ENCODE assay signal across 23 cellular contexts in the genomic region with DNA sequence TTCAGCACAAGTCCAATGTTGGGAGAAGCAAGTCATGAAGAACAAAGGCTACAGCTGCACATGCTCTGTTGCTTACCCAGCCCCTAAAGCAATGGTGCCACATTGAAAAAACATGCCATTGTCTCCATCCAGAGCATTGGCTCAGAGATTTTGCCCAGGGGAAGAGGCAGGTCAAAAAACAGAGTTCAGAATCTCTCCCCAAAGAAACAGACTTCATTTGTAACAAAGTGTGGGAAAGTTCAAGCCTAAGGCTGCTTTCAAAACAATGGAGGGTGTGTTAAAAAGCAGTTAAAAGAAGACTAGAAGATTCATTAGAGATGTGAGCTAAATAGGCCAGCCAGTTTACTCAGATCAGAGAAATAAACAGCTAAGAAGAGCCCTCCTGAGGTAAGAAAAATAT.
DNase-seq lines count a peak whose midpoint lies in the region; ATAC-seq, FAIRE-seq and TF ChIP-seq lines count a peak whose summit lies in the region.
"Had no signal": no experiment of that assay in that cellular context is flagged by ENCODE, and none has a peak within 500 bp of the region (broad histone marks: within the 10 kb centered on the region; RNA-seq: fewer than 3 reads in every experiment).

No MANE protein-coding gene starts in this region.

- intact Hi-C loops in mammary epithelial cell (cut with micrococcal nuclease): no loop called here
- intact Hi-C loops in pancreas (cut with DNase I): no loop called here

- H3K27ac ChIP-seq in mammary epithelial cell (ENCODE audit: insufficient read depth, low read depth, low read length): peak overlapping the region; percentile 30
- H3K27ac ChIP-seq in pancreas: no peak overlapping the region
- H3K27ac ChIP-seq: A549 had no signal

- no peak overlapping the region for H3K9ac ChIP-seq in mammary epithelial cell (ENCODE audit: insufficient read depth, low read length)

- ATAC-seq in GM21390 (IDR thresholded peaks at IDR 0.05; ENCODE audit: unreplicated experiment): no peak
- no peak for ATAC-seq in pancreas
- ATAC-seq: A549, GM12878, GM23338, HCT116 had no signal

- peak overlapping the region; percentile 16 for H3K4me2 ChIP-seq in mammary epithelial cell (ENCODE audit: insufficient read depth, low read depth, low read length)
- H3K4me2 ChIP-seq: A549, GM23338 had no signal

- peak overlapping the region; percentile 96 for H3K27ac Mint-ChIP-seq in neural crest cell (ENCODE audit: unreplicated experiment)
- H3K27ac Mint-ChIP-seq: GM23338, H9 had no signal

- peaks cover 20% of the 10 kb centered on the region for H3K4me1 Mint-ChIP-seq in neural crest cell

- TF ChIP-seq CTCF in mammary epithelial cell (conservative IDR thresholded peaks at IDR 0.05 in 1 of 2, IDR thresholded peaks at IDR 0.05 in 1 of 2; ENCODE audit: extremely low read depth in 1 of 2, insufficient read depth in 1 of 2, low read depth in 1 of 2, low read length in 2 of 2) (no peak), neural crest cell (conservative IDR thresholded peaks at IDR 0.05) (no peak), pancreas (IDR thresholded peaks at IDR 0.05) (no peak)

- peaks cover 20% of the 10 kb centered on the region for H3K4me1 ChIP-seq in mammary epithelial cell (ENCODE audit: insufficient read depth, low read length)
- no peaks in the 10 kb centered on the region for H3K4me1 ChIP-seq in pancreas
- H3K4me1 ChIP-seq: A549, Caco-2 had no signal

- H3K27me3 Mint-ChIP-seq in neural crest cell (ENCODE audit: low read depth): no peaks in the 10 kb centered on the region
- H3K27me3 Mint-ChIP-seq: CD4-positive, alpha-beta memory T cell had no signal

- H3K36me3 ChIP-seq in mammary epithelial cell (ENCODE audit: insufficient read depth, low read length) (no peaks in the 10 kb centered on the region), pancreas (no peaks in the 10 kb centered on the region)

- no peaks in the 10 kb centered on the region for H4K20me1 ChIP-seq in mammary epithelial cell (ENCODE audit: insufficient read depth, low read length)

- FAIRE-seq in pancreas (lab: Jason Lieb, UNC): no peak
- FAIRE-seq: A549, D721Med, GM12878, GM19239 had no signal

- H3K4me3 ChIP-seq in mammary epithelial cell (replicated peaks in 1 of 3; ENCODE audit: insufficient read depth in 1 of 3, low read depth in 2 of 3, low read length in 3 of 3): no peak overlapping the region
- no peak overlapping the region for H3K4me3 ChIP-seq in pancreas
- H3K4me3 ChIP-seq: A549, GM12878, GM23338 had no signal

- peak overlapping the region; percentile 19 for H2AFZ ChIP-seq in mammary epithelial cell (ENCODE audit: low read depth, low read length)
- H2AFZ ChIP-seq: GM23338 had no signal

- no TSS peak for BruUV-seq in mammary epithelial cell (replicated peaks; lab: Mats Ljungman, UMichigan)

- in situ Hi-C loops in mammary epithelial cell (cut with MboI; ENCODE audit: low sequenced_read_pairs in 2 of 2) (loop anchor here in 1 of 2 donors (25.0 kb wide), 1 partner anchor 1259 kb away; no protein-coding TSS in a partner anchor), KBM-7 (cut with MboI; ENCODE audit: low pct_unique_long_range_greater_than_20kb, low sequenced_read_pairs) (no loop called here)

- H3K27me3 ChIP-seq in mammary epithelial cell (ENCODE audit: insufficient read depth, low read length) (no peaks in the 10 kb centered on the region), pancreas (no peaks in the 10 kb centered on the region)

- DNase-seq in COLO829 (ENCODE audit: low spot score) (peak; percentile 93), RPMI7951 (ENCODE audit: low read depth) (peak; percentile 21), mammary epithelial cell (peak; percentile 27), neural crest cell (ENCODE audit: low read depth, low spot score) (peak; percentile 14), pancreas (no peak), KBM-7 (no peak), UCSD-AML1 (lab: John Stamatoyannopoulos, UW; ENCODE audit: unreplicated experiment) (no peak)
- DNase-seq: 8988T; C1 segment of cervical spinal cord; Caco-2; CD4-positive, alpha-beta memory T cell; DMS 273 treated with DMSO at 0.1 percent for 48 hours; DMS79; EL; GDM1; H9 had no signal

- dilution Hi-C loops in mammary epithelial cell (cut with HindIII; ENCODE audit: low sequenced_read_pairs): no loop called here

- peaks cover 44% of the 10 kb centered on the region for H3K36me3 Mint-ChIP-seq in neural crest cell (ENCODE audit: low read depth)

- no peak overlapping the region for H3K4me3 Mint-ChIP-seq in neural crest cell
- H3K4me3 Mint-ChIP-seq: CD4-positive, alpha-beta memory T cell; GM23338; H9 had no signal

- H3K79me2 ChIP-seq in mammary epithelial cell (ENCODE audit: insufficient read depth, low read length): no peaks in the 10 kb centered on the region

- H3K9me3 Mint-ChIP-seq in neural crest cell: peaks cover 5% of the 10 kb centered on the region

- CTCF ChIA-PET in mammary epithelial cell (lab: Charles Lee; ENCODE audit: low non-redundant PET): no interaction called here

- H3K9me3 ChIP-seq in mammary epithelial cell (replicated peaks; ENCODE audit: insufficient read depth, low read length) (no peaks in the 10 kb centered on the region), pancreas (no peaks in the 10 kb centered on the region)

Comparison
In these comparisons a context has a peak if more than half of its experiments do, and no peak if none do; other contexts are left out.
1. DNase-seq: peak in COLO829 (single experiment), RPMI7951 (single experiment), mammary epithelial cell (single experiment) and neural crest cell (single experiment); none in pancreas (0 of 6), KBM-7 (single experiment) and UCSD-AML1 (single experiment).